ENCODE assay signal across 17 cellular contexts in the genomic region with DNA sequence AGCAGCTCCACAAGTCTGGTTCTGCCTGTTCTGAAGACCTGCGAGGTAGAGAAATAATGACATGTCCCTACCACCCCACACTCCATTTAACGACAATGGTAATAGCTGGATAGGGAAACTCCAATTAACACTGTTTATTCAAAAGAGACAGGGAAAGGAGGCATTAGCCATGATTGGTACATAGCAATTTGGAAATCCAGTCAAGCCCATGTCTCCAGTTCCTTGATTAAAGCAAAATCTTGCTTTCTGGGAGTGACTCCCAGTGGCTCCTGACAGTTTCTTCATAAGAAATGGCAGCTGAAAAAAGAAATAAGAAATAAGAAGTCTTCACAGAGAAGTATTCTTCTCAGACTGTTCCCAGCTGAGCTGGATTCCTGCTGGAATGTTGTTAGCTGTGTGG.
DNase-seq lines count a peak whose midpoint lies in the region; ATAC-seq and TF ChIP-seq lines count a peak whose summit lies in the region.
"Had no signal": no experiment of that assay in that cellular context is flagged by ENCODE, and none has a peak within 500 bp of the region (broad histone marks: within the 10 kb centered on the region; RNA-seq: fewer than 3 reads in every experiment).

No MANE protein-coding gene starts in this region.

- H3K27ac ChIP-seq in iPS-20b (ENCODE audit: low read length): no peak overlapping the region
- no peak overlapping the region for H3K27ac ChIP-seq in neural progenitor cell
- H3K27ac ChIP-seq: 22Rv1; A549; BLaER1 treated with 17β-estradiol and CSF1 and Interleukin-3, amounts not matched to agents 10 nM and 100 nM; C4-2B had no signal

- H3K4me1 ChIP-seq in adipocyte (ENCODE audit: control insufficient read depth, insufficient read depth, low read length) (peaks cover under 1% of the 10 kb centered on the region), iPS-20b (ENCODE audit: insufficient read depth, low read length) (no peaks in the 10 kb centered on the region), neural progenitor cell (no peaks in the 10 kb centered on the region)
- H3K4me1 ChIP-seq: A549; BLaER1 treated with 17β-estradiol and CSF1 and Interleukin-3, amounts not matched to agents 10 nM and 100 nM; Caco-2 had no signal

- no peak for TF ChIP-seq CTCF in neural progenitor cell (IDR thresholded peaks at IDR 0.05)

- DNase-seq in adipocyte (ENCODE audit: low read depth) (no peak), neural progenitor cell (ENCODE audit: low spot score) (no peak), inferior parietal cortex (ENCODE audit: extremely low spot score) (no peak)
- DNase-seq: AML-193; Caco-2; Calu3; CD4-positive, alpha-beta T cell; CD8-positive, alpha-beta T cell; DMS79 treated with DMSO at 0.1 percent for 48 hours; GF-D8 had no signal

- H3K4me3 ChIP-seq in adipocyte (ENCODE audit: low read length) (peak overlapping the region; percentile 18), iPS-20b (ENCODE audit: low read length) (0 out of 2 replicates have a peak overlapping the region, but pooled peaks have one; percentile 3), neural progenitor cell (no peak overlapping the region)
- H3K4me3 ChIP-seq: A549 had no signal

- peak overlapping the region; percentile 16 for H3K4me3 Mint-ChIP-seq in neural progenitor cell
- H3K4me3 Mint-ChIP-seq: B cell; CD4-positive, alpha-beta T cell; CD8-positive, alpha-beta T cell had no signal

- H3K36me3 ChIP-seq in adipocyte (ENCODE audit: control insufficient read depth, insufficient read depth, low read length, severe bottlenecking) (no peaks in the 10 kb centered on the region), iPS-20b (ENCODE audit: insufficient read depth, low read depth, low read length) (no peaks in the 10 kb centered on the region), neural progenitor cell (no peaks in the 10 kb centered on the region)
- H3K36me3 ChIP-seq: BLaER1 treated with 17β-estradiol and CSF1 and Interleukin-3, amounts not matched to agents 10 nM and 100 nM had no signal

- H3K36me3 Mint-ChIP-seq in neural progenitor cell: no peaks in the 10 kb centered on the region
- H3K36me3 Mint-ChIP-seq: CD8-positive, alpha-beta T cell had no signal

- peaks cover 2% of the 10 kb centered on the region for H3K4me1 Mint-ChIP-seq in neural progenitor cell
- H3K4me1 Mint-ChIP-seq: B cell had no signal

- H4K20me1 ChIP-seq in neural progenitor cell (ENCODE audit: low read depth): no peaks in the 10 kb centered on the region
- H4K20me1 ChIP-seq: BLaER1 treated with 17β-estradiol and CSF1 and Interleukin-3, amounts not matched to agents 10 nM and 100 nM had no signal

- no peaks in the 10 kb centered on the region for H3F3A ChIP-seq in neural progenitor cell (ENCODE audit: low read depth)

- no peak for ATAC-seq in HG03135 (IDR thresholded peaks at IDR 0.05; ENCODE audit: unreplicated experiment)
- ATAC-seq: A549; CD8-positive, alpha-beta T cell had no signal

- peaks cover 9% of the 10 kb centered on the region for H3K27me3 Mint-ChIP-seq in neural progenitor cell (ENCODE audit: insufficient read depth, low read depth)
- H3K27me3 Mint-ChIP-seq: B cell; CD4-positive, alpha-beta T cell had no signal

- H3K27ac Mint-ChIP-seq in neural progenitor cell: no peak overlapping the region
- H3K27ac Mint-ChIP-seq: B cell; CD4-positive, alpha-beta T cell; CD8-positive, alpha-beta T cell had no signal

- H3K4me2 ChIP-seq in neural progenitor cell: no peak overlapping the region
- H3K4me2 ChIP-seq: A549; BLaER1 treated with 17β-estradiol and CSF1 and Interleukin-3, amounts not matched to agents 10 nM and 100 nM had no signal

- H3K9ac ChIP-seq in adipocyte (ENCODE audit: low read length) (no peak overlapping the region), iPS-20b (ENCODE audit: low read depth, low read length) (no peak overlapping the region), neural progenitor cell (no peak overlapping the region)
- H3K9ac ChIP-seq: BLaER1 treated with 17β-estradiol and CSF1 and Interleukin-3, amounts not matched to agents 10 nM and 100 nM had no signal

- H3K9me3 Mint-ChIP-seq in neural progenitor cell: peaks cover 29% of the 10 kb centered on the region

- H2AFZ ChIP-seq in neural progenitor cell (replicated peaks): no peak overlapping the region

- no peaks in the 10 kb centered on the region for H3K79me2 ChIP-seq in neural progenitor cell (ENCODE audit: low read depth)

- H3K27me3 ChIP-seq in adipocyte (replicated peaks; ENCODE audit: control insufficient read depth, insufficient read depth, low read length): no peaks in the 10 kb centered on the region
- no peaks in the 10 kb centered on the region for H3K27me3 ChIP-seq in iPS-20b (ENCODE audit: insufficient read depth, low read length)
- no peaks in the 10 kb centered on the region for H3K27me3 ChIP-seq in neural progenitor cell
- H3K27me3 ChIP-seq: BLaER1 treated with 17β-estradiol and CSF1 and Interleukin-3, amounts not matched to agents 10 nM and 100 nM had no signal

- H3K9me3 ChIP-seq in adipocyte (ENCODE audit: control insufficient read depth, low read length) (peaks cover 19% of the 10 kb centered on the region), iPS-20b (ENCODE audit: insufficient read depth, low read depth, low read length) (peaks cover 24% of the 10 kb centered on the region), neural progenitor cell (ENCODE audit: low read depth) (no peaks in the 10 kb centered on the region)
